In the genomic region with DNA sequence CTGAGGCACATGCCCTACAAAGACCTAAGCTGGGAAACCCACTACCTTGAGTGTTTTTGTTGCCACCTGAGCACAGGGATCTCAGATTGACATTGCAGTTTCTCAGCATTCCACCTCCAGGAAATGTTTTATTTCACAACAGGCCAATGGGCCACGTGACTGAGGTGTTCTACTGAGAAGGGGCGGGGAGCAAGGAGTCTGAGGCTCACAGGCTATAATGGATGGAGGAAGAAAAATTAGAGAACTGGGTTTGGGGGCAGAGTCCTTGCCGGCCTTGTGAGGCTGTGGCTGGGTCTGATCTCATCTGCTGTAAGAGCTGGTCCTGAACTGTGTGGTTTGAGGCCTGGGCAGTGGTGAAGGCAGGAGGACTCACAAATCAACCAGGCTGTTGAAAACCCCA, we compare ENCODE assay signal across 24 cellular contexts. TPM values are rescaled to one million over a fixed set of nuclear protein-coding genes. Genes with fewer than 3 reads are reported as not detected.
"Had no signal": no experiment of that assay in that cellular context is flagged by ENCODE, and none has a peak within 500 bp of the region (broad histone marks: within the 10 kb centered on the region; RNA-seq: fewer than 3 reads in every experiment).

No MANE protein-coding gene starts in this region.

- H3K27ac Mint-ChIP-seq: activated CD4-positive, alpha-beta T cell treated with anti-CD3 and anti-CD28 coated beads, Interleukin-2, amount 10 ng/mL, durations not matched to agents 24 days and 14 days; activated CD8-positive, alpha-beta T cell treated with anti-CD3 and anti-CD28 coated beads, Interleukin-2, amount 10 ng/mL, durations not matched to agents 7 days and 5 days; activated naive CD4-positive, alpha-beta T cell treated with anti-CD3 and anti-CD28 coated beads, Interleukin-2, amount 10 ng/mL, durations not matched to agents 7 days and 5 days; activated T-cell treated with anti-CD3 and anti-CD28 coated beads, Interleukin-2, amount 50 U/mL, for 24 hours; naive B cell had no signal

- H3K36me3 ChIP-seq: brain microvascular endothelial cell, gastrocnemius medialis, prostate gland, right atrium auricular region, tibial artery, uterus had no signal

- DNase-seq: activated CD4-positive, alpha-beta T cell treated with anti-CD3 and anti-CD28 coated beads, Interleukin-2, amount 10 ng/mL, durations not matched to agents 24 days and 14 days; activated CD8-positive, alpha-beta T cell treated with anti-CD3 and anti-CD28 coated beads, Interleukin-2, amount 10 ng/mL, durations not matched to agents 7 days and 5 days; activated naive CD4-positive, alpha-beta T cell treated with anti-CD3 and anti-CD28 coated beads, Interleukin-2, amount 10 ng/mL, durations not matched to agents 7 days and 5 days; activated T-cell treated with anti-CD3 and anti-CD28 coated beads, Interleukin-2, amount 50 U/mL, for 24 hours; aorta; brain microvascular endothelial cell; cerebellar nuclear complex; effector CD4-positive, alpha-beta T cell; gastrocnemius medialis; head of caudate nucleus; left ventricle myocardium superior; naive B cell; stimulated activated CD4-positive, alpha-beta T cell treated with anti-CD3 and anti-CD28 coated beads, Interleukin-2, amount 100 ng/mL, for 24 hours; stimulated activated naive CD4-positive, alpha-beta T cell treated with Interleukin-2 at 50 U/mL for 16 hours; T1000; tibial artery; uterus had no signal

- H3K27ac ChIP-seq: brain microvascular endothelial cell, gastrocnemius medialis, prostate gland, right atrium auricular region, tibial artery, uterus had no signal

- ATAC-seq: activated CD8-positive, alpha-beta T cell treated with anti-CD3 and anti-CD28 coated beads, Interleukin-2, amount 10 ng/mL, durations not matched to agents 7 days and 5 days; esophagus mucosa; gastrocnemius medialis; left ventricle myocardium superior had no signal

- H3K9me3 Mint-ChIP-seq: activated CD4-positive, alpha-beta T cell treated with anti-CD3 and anti-CD28 coated beads, Interleukin-2, amount 10 ng/mL, durations not matched to agents 24 days and 14 days; activated naive CD4-positive, alpha-beta T cell treated with anti-CD3 and anti-CD28 coated beads, Interleukin-2, amount 10 ng/mL, durations not matched to agents 7 days and 5 days; activated T-cell treated with anti-CD3 and anti-CD28 coated beads, Interleukin-2, amount 50 U/mL, for 24 hours; neural crest cell had no signal

- H3K4me3 Mint-ChIP-seq: activated CD4-positive, alpha-beta T cell treated with anti-CD3 and anti-CD28 coated beads, Interleukin-2, amount 10 ng/mL, durations not matched to agents 24 days and 14 days; activated CD8-positive, alpha-beta T cell treated with anti-CD3 and anti-CD28 coated beads, Interleukin-2, amount 10 ng/mL, durations not matched to agents 7 days and 5 days; activated naive CD4-positive, alpha-beta T cell treated with anti-CD3 and anti-CD28 coated beads, Interleukin-2, amount 10 ng/mL, durations not matched to agents 7 days and 5 days; activated T-cell treated with anti-CD3 and anti-CD28 coated beads, Interleukin-2, amount 50 U/mL, for 24 hours; naive B cell; neural crest cell had no signal

- H3K4me3 ChIP-seq: gastrocnemius medialis, prostate gland, right atrium auricular region, tibial artery, uterus had no signal

- H3K27me3 Mint-ChIP-seq: activated naive CD4-positive, alpha-beta T cell treated with anti-CD3 and anti-CD28 coated beads, Interleukin-2, amount 10 ng/mL, durations not matched to agents 7 days and 5 days had no signal

- H3K36me3 Mint-ChIP-seq: activated naive CD4-positive, alpha-beta T cell treated with anti-CD3 and anti-CD28 coated beads, Interleukin-2, amount 10 ng/mL, durations not matched to agents 7 days and 5 days; naive B cell had no signal

- H3K27me3 ChIP-seq: brain microvascular endothelial cell, gastrocnemius medialis, right atrium auricular region, tibial artery, uterus had no signal

- H3K9me3 ChIP-seq: gastrocnemius medialis, prostate gland, right atrium auricular region, tibial artery, uterus had no signal

- H3K4me1 ChIP-seq: prostate gland, right atrium auricular region, tibial artery, uterus had no signal

- H3K4me1 Mint-ChIP-seq: activated naive CD4-positive, alpha-beta T cell treated with anti-CD3 and anti-CD28 coated beads, Interleukin-2, amount 10 ng/mL, durations not matched to agents 7 days and 5 days; neural crest cell had no signal

RNA-seq across cellular contexts. Expression of a gene that starts 46.4 kb away (rescaled TPM):
- total RNA-seq: activated CD4-positive, alpha-beta T cell treated with anti-CD3 and anti-CD28 coated beads, Interleukin-2, amount 10 ng/mL, durations not matched to agents 24 days and 14 days; activated CD8-positive, alpha-beta T cell treated with anti-CD3 and anti-CD28 coated beads, Interleukin-2, amount 10 ng/mL, durations not matched to agents 7 days and 5 days had no signal

RNA-seq across cellular contexts. Expression of a gene that starts 53.5 kb away (rescaled TPM):
- total RNA-seq: activated CD4-positive, alpha-beta T cell treated with anti-CD3 and anti-CD28 coated beads, Interleukin-2, amount 10 ng/mL, durations not matched to agents 24 days and 14 days; activated CD8-positive, alpha-beta T cell treated with anti-CD3 and anti-CD28 coated beads, Interleukin-2, amount 10 ng/mL, durations not matched to agents 7 days and 5 days; aorta; esophagus mucosa; gastrocnemius medialis; kidney epithelial cell; left ventricle myocardium superior; neural crest cell; omental fat pad; prostate gland; right atrium auricular region; subcutaneous adipose tissue; uterus had no signal
- polyA plus RNA-seq: aorta had no signal
